Comparison of ENCODE assay signal across 8 cellular contexts in genomic region chr14:71403673-71404072, GRCh38.
DNase-seq lines count a peak whose midpoint lies in the region; ATAC-seq and TF ChIP-seq lines count a peak whose summit lies in the region.

No MANE protein-coding gene starts in this region.

- H3K4me1 Mint-ChIP-seq in activated T-cell treated with anti-CD3 and anti-CD28 coated beads, Interleukin-2, amount 50 U/mL, for 4 hours (ENCODE audit: low read depth), result peaks cover 31% of the 10 kb centered on the region

- H3K18ac ChIP-seq in mesenchymal stem cell (ENCODE audit: low read depth in 1 of 2, low read length in 2 of 2), result no peak overlapping the region

- H3K27me3 ChIP-seq in BE2C, result no peaks in the 10 kb centered on the region
- no peaks in the 10 kb centered on the region for H3K27me3 ChIP-seq in mesenchymal stem cell (ENCODE audit: control insufficient read depth in 1 of 2, insufficient read depth in 1 of 2, low read length in 2 of 2)

- no peak overlapping the region for H3K9ac ChIP-seq in mesenchymal stem cell (ENCODE audit: low read length)

- H3K9me3 ChIP-seq in BE2C (no peaks in the 10 kb centered on the region), mesenchymal stem cell (ENCODE audit: control insufficient read depth, low read length) (no peaks in the 10 kb centered on the region)

- H3K27ac ChIP-seq in mesenchymal stem cell (ENCODE audit: low read length, poor library complexity, severe bottlenecking), result no peak overlapping the region

- H2BK120ac ChIP-seq in mesenchymal stem cell (ENCODE audit: low read depth, low read length), result no peak overlapping the region

- peak; percentile 39 for TF ChIP-seq CTCF in BE2C (IDR thresholded peaks at IDR 0.05; ENCODE audit: low read depth, low read length)
- no peak for TF ChIP-seq CTCF in GM13976 (IDR thresholded peaks at IDR 0.05; ENCODE audit: borderline replicate concordance, control extremely low read depth, extremely low read depth, insufficient read depth, missing control alignments)

- H3K36me3 Mint-ChIP-seq in activated T-cell treated with anti-CD3 and anti-CD28 coated beads, Interleukin-2, amount 50 U/mL, for 4 hours (ENCODE audit: insufficient read depth), result peaks cover 7% of the 10 kb centered on the region

- ATAC-seq in GM18909 (IDR thresholded peaks at IDR 0.05; ENCODE audit: poor library complexity, unreplicated experiment) (peak; percentile 52), sciatic nerve (no peak)
- peak; percentile 66 to 78 for ATAC-seq in activated T-cell treated with anti-CD3 and anti-CD28 coated beads, Interleukin-2, amount 50 U/mL, for 4 hours

- no peak overlapping the region for H2AFZ ChIP-seq in mesenchymal stem cell (ENCODE audit: low read depth, low read length)

- H3K4me1 ChIP-seq in BE2C (no peaks in the 10 kb centered on the region), mesenchymal stem cell (ENCODE audit: control insufficient read depth, insufficient read depth, low read depth, low read length) (no peaks in the 10 kb centered on the region)

- DNase-seq in BE2C (peak; percentile 39), MV-4-11 (lab: John Stamatoyannopoulos, UW) (peak; percentile 22), mesenchymal stem cell (peak; percentile 14), pons (ENCODE audit: low spot score) (no peak), sciatic nerve (ENCODE audit: low spot score) (no peak), GM13976 (ENCODE audit: low spot score) (no peak)
- DNase-seq in activated T-cell treated with anti-CD3 and anti-CD28 coated beads, Interleukin-2, amount 50 U/mL, for 4 hours, result peak; percentile 14

- H2AK5ac ChIP-seq in mesenchymal stem cell (ENCODE audit: low read length, severe bottlenecking), result no peak overlapping the region

- no peak overlapping the region for H2BK15ac ChIP-seq in mesenchymal stem cell (ENCODE audit: low read depth, poor library complexity, severe bottlenecking)

- no peak overlapping the region for H3K14ac ChIP-seq in mesenchymal stem cell (ENCODE audit: low read length in 2 of 2)

- peaks cover 22% of the 10 kb centered on the region for H3K79me1 ChIP-seq in mesenchymal stem cell (replicated peaks; ENCODE audit: low read length, poor library complexity, severe bottlenecking)

- H4K91ac ChIP-seq in mesenchymal stem cell (ENCODE audit: low read length), result no peak overlapping the region

- H2BK12ac ChIP-seq in mesenchymal stem cell (ENCODE audit: low read length in 2 of 2), result no peak overlapping the region

- no peak overlapping the region for H3K23ac ChIP-seq in mesenchymal stem cell (ENCODE audit: low read length in 2 of 2)

- H3K36me3 ChIP-seq in BE2C (no peaks in the 10 kb centered on the region), mesenchymal stem cell (ENCODE audit: control insufficient read depth in 1 of 2, insufficient read depth in 2 of 2, low read depth in 1 of 2, low read length in 2 of 2) (no peaks in the 10 kb centered on the region)

- no peak overlapping the region for H2BK5ac ChIP-seq in mesenchymal stem cell (ENCODE audit: low read depth, low read length, poor library complexity, severe bottlenecking)

- H3K4me3 ChIP-seq in BE2C (ENCODE audit: low read depth, low read length), result no peak overlapping the region
- H3K4me3 ChIP-seq in mesenchymal stem cell (ENCODE audit: insufficient read depth in 1 of 2, low read depth in 1 of 2, low read length in 2 of 2), result no peak overlapping the region

- H4K8ac ChIP-seq in mesenchymal stem cell (ENCODE audit: low read length), result no peak overlapping the region

- no peak overlapping the region for H3K4me2 ChIP-seq in mesenchymal stem cell (ENCODE audit: low read length, poor library complexity, severe bottlenecking)

- H3K9me3 Mint-ChIP-seq in activated T-cell treated with anti-CD3 and anti-CD28 coated beads, Interleukin-2, amount 50 U/mL, for 4 hours, result no peaks in the 10 kb centered on the region

- H3K4me3 Mint-ChIP-seq in activated T-cell treated with anti-CD3 and anti-CD28 coated beads, Interleukin-2, amount 50 U/mL, for 4 hours, result no peak overlapping the region

- intact Hi-C loops in sciatic nerve (cut with DNase I), result no loop called here

- in situ Hi-C loops in GM13976 (cut with MboI; ENCODE audit: low sequenced_read_pairs, unreplicated experiment), result no loop called here

- H3K4ac ChIP-seq in mesenchymal stem cell (ENCODE audit: low read depth in 1 of 2, low read length in 2 of 2), result no peak overlapping the region

- H3K27me3 Mint-ChIP-seq in activated T-cell treated with anti-CD3 and anti-CD28 coated beads, Interleukin-2, amount 50 U/mL, for 4 hours (ENCODE audit: low read depth), result no peaks in the 10 kb centered on the region

Comparison
In these comparisons a context has a peak if more than half of its experiments do, and no peak if none do; other contexts are left out.
1. DNase-seq: peak in BE2C (single experiment), MV-4-11 (single experiment), activated T-cell treated with anti-CD3 and anti-CD28 coated beads, Interleukin-2, amount 50 U/mL, for 4 hours (single experiment) and mesenchymal stem cell (single experiment); none in pons (single experiment), sciatic nerve (single experiment) and GM13976 (single experiment).